Comparison of ENCODE assay signal across 24 cellular contexts in the genomic region with DNA sequence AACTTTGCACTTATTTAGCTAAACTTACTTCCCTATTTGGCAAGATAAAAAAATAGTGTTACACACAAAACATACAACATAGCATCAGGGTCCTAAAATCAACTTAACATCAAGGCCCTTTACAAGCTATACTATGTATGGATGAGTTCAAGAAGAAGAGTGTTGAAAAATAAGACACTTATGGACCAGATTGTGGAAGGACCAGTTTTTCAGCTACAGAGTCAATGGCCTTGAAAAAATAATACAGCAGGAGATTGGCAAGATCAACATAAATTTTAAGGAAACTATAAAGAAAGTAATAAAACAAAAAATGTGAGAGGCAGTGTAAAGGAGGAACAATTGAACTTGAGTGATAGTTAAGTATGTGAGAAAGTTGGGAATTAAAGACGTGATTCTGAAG.
DNase-seq lines count a peak whose midpoint lies in the region; ATAC-seq, FAIRE-seq and TF ChIP-seq lines count a peak whose summit lies in the region.
"Had no signal": no experiment of that assay in that cellular context is flagged by ENCODE, and none has a peak within 500 bp of the region (broad histone marks: within the 10 kb centered on the region; RNA-seq: fewer than 3 reads in every experiment).

No MANE protein-coding gene starts in this region.

- H3K4me1 ChIP-seq in parathyroid adenoma: peaks cover 28% of the 10 kb centered on the region
- H3K4me1 ChIP-seq in pancreas: no peaks in the 10 kb centered on the region
- H3K4me1 ChIP-seq: A549; BE2C; BLaER1 treated with 17β-estradiol and CSF1 and Interleukin-3, amounts not matched to agents 10 nM and 100 nM had no signal

- H3K9me3 ChIP-seq in parathyroid adenoma (ENCODE audit: control insufficient read depth, low read length) (no peaks in the 10 kb centered on the region), pancreas (no peaks in the 10 kb centered on the region)
- H3K9me3 ChIP-seq: A549; BE2C; BLaER1 treated with 17β-estradiol and CSF1 and Interleukin-3, amounts not matched to agents 10 nM and 100 nM had no signal

- no peak for DNase-seq in activated naive CD4-positive, alpha-beta T cell treated with anti-CD3 and anti-CD28 coated beads, Interleukin-2, amount 10 ng/mL, durations not matched to agents 7 days and 5 days
- peak; percentile 76 for DNase-seq in LNCaP clone FGC (ENCODE audit: low read depth)
- DNase-seq in left lobe of liver (ENCODE audit: low spot score): no peak
- no peak for DNase-seq in SW480 (ENCODE audit: low spot score)
- no peak for DNase-seq in pancreas
- DNase-seq: 8988T; ACHN; BE2C; Calu3; CD4-positive, alpha-beta memory T cell; COR-L47; DMS79; EL; GDM1; H9 had no signal

- no peaks in the 10 kb centered on the region for H3K36me3 Mint-ChIP-seq in activated naive CD4-positive, alpha-beta T cell treated with anti-CD3 and anti-CD28 coated beads, Interleukin-2, amount 50 U/mL, for 24 hours
- no peaks in the 10 kb centered on the region for H3K36me3 Mint-ChIP-seq in activated naive CD4-positive, alpha-beta T cell treated with anti-CD3 and anti-CD28 coated beads, Interleukin-2, amount 10 ng/mL, durations not matched to agents 7 days and 5 days
- H3K36me3 Mint-ChIP-seq: CD4-positive, alpha-beta memory T cell had no signal

- intact Hi-C loops in pancreas (cut with DNase I): no loop called here

- H3K4me2 ChIP-seq in parathyroid adenoma (ENCODE audit: low read length): peak overlapping the region; percentile 3
- H3K4me2 ChIP-seq: A549; BLaER1 treated with 17β-estradiol and CSF1 and Interleukin-3, amounts not matched to agents 10 nM and 100 nM; GM23338 had no signal

- H3K36me3 ChIP-seq in parathyroid adenoma (ENCODE audit: control insufficient read depth, insufficient read depth, low read length) (no peaks in the 10 kb centered on the region), pancreas (no peaks in the 10 kb centered on the region)
- H3K36me3 ChIP-seq: BE2C; BLaER1 treated with 17β-estradiol and CSF1 and Interleukin-3, amounts not matched to agents 10 nM and 100 nM had no signal

- 80 to 89% methylated on average over 1 of the region's 1 CpG for WGBS in pancreas, 2 donors

- no peak overlapping the region for H3K4me3 ChIP-seq in LNCaP clone FGC (ENCODE audit: low read depth, low read length)
- H3K4me3 ChIP-seq in parathyroid adenoma (ENCODE audit: low read depth, low read length): no peak overlapping the region
- H3K4me3 ChIP-seq in pancreas: no peak overlapping the region
- H3K4me3 ChIP-seq: A549; BLaER1 treated with 17β-estradiol and CSF1 and Interleukin-3, amounts not matched to agents 10 nM and 100 nM; GM12878; GM23338 had no signal

- peak overlapping the region; percentile 60 for H3K27ac Mint-ChIP-seq in activated naive CD4-positive, alpha-beta T cell treated with anti-CD3 and anti-CD28 coated beads, Interleukin-2, amount 50 U/mL, for 24 hours
- no peak overlapping the region for H3K27ac Mint-ChIP-seq in activated naive CD4-positive, alpha-beta T cell treated with anti-CD3 and anti-CD28 coated beads, Interleukin-2, amount 10 ng/mL, durations not matched to agents 7 days and 5 days
- H3K27ac Mint-ChIP-seq: CD4-positive, alpha-beta memory T cell; GM23338; H9 had no signal

- H3K4me1 Mint-ChIP-seq in activated naive CD4-positive, alpha-beta T cell treated with anti-CD3 and anti-CD28 coated beads, Interleukin-2, amount 50 U/mL, for 24 hours: peaks cover 12% of the 10 kb centered on the region
- H3K4me1 Mint-ChIP-seq in activated naive CD4-positive, alpha-beta T cell treated with anti-CD3 and anti-CD28 coated beads, Interleukin-2, amount 10 ng/mL, durations not matched to agents 7 days and 5 days: no peaks in the 10 kb centered on the region
- H3K4me1 Mint-ChIP-seq: CD4-positive, alpha-beta memory T cell had no signal

- no peak for ATAC-seq in left lobe of liver
- no peak for ATAC-seq in pancreas
- ATAC-seq: A549, GM12878, GM23338, HCT116 had no signal

- no peak overlapping the region for H3K4me3 Mint-ChIP-seq in activated naive CD4-positive, alpha-beta T cell treated with anti-CD3 and anti-CD28 coated beads, Interleukin-2, amount 50 U/mL, for 24 hours
- no peak overlapping the region for H3K4me3 Mint-ChIP-seq in activated naive CD4-positive, alpha-beta T cell treated with anti-CD3 and anti-CD28 coated beads, Interleukin-2, amount 10 ng/mL, durations not matched to agents 7 days and 5 days
- H3K4me3 Mint-ChIP-seq: CD4-positive, alpha-beta memory T cell; GM23338; H9 had no signal

- H3K9me3 Mint-ChIP-seq in activated naive CD4-positive, alpha-beta T cell treated with anti-CD3 and anti-CD28 coated beads, Interleukin-2, amount 50 U/mL, for 24 hours: no peaks in the 10 kb centered on the region
- no peaks in the 10 kb centered on the region for H3K9me3 Mint-ChIP-seq in activated naive CD4-positive, alpha-beta T cell treated with anti-CD3 and anti-CD28 coated beads, Interleukin-2, amount 10 ng/mL, durations not matched to agents 7 days and 5 days
- H3K9me3 Mint-ChIP-seq: CD4-positive, alpha-beta memory T cell; GM23338; H9 had no signal

- H3K9ac ChIP-seq in parathyroid adenoma: no peak overlapping the region
- H3K9ac ChIP-seq: BLaER1 treated with 17β-estradiol and CSF1 and Interleukin-3, amounts not matched to agents 10 nM and 100 nM had no signal

- H2AFZ ChIP-seq in parathyroid adenoma: no peak overlapping the region
- H2AFZ ChIP-seq: GM23338 had no signal

- peaks cover 54% of the 10 kb centered on the region for H3K79me2 ChIP-seq in parathyroid adenoma

- H3K27me3 ChIP-seq in parathyroid adenoma (ENCODE audit: control insufficient read depth, insufficient read depth, low read length): no peaks in the 10 kb centered on the region
- H3K27me3 ChIP-seq in pancreas: no peaks in the 10 kb centered on the region
- H3K27me3 ChIP-seq: BE2C; BLaER1 treated with 17β-estradiol and CSF1 and Interleukin-3, amounts not matched to agents 10 nM and 100 nM had no signal

- peak overlapping the region; percentile 72 for H3K27ac ChIP-seq in VCaP
- peak overlapping the region; percentile 8 for H3K27ac ChIP-seq in parathyroid adenoma
- H3K27ac ChIP-seq in pancreas: no peak overlapping the region
- H3K27ac ChIP-seq: A549; BLaER1 treated with 17β-estradiol and CSF1 and Interleukin-3, amounts not matched to agents 10 nM and 100 nM had no signal

- CTCF ChIA-PET in activated naive CD4-positive, alpha-beta T cell treated with anti-CD3 and anti-CD28 coated beads, Interleukin-2, amount 10 ng/mL, durations not matched to agents 7 days and 5 days (lab: Charles Lee): no interaction called here

- no peaks in the 10 kb centered on the region for H3K27me3 Mint-ChIP-seq in activated naive CD4-positive, alpha-beta T cell treated with anti-CD3 and anti-CD28 coated beads, Interleukin-2, amount 50 U/mL, for 24 hours
- no peaks in the 10 kb centered on the region for H3K27me3 Mint-ChIP-seq in activated naive CD4-positive, alpha-beta T cell treated with anti-CD3 and anti-CD28 coated beads, Interleukin-2, amount 10 ng/mL, durations not matched to agents 7 days and 5 days

- TF ChIP-seq CTCF in LNCaP clone FGC (IDR thresholded peaks at IDR 0.05; ENCODE audit: control insufficient read depth, extremely low read depth, insufficient read depth): no peak
- no peak for TF ChIP-seq CTCF in VCaP (conservative IDR thresholded peaks at IDR 0.05)
- TF ChIP-seq CTCF in parathyroid adenoma (IDR thresholded peaks at IDR 0.05): no peak
- TF ChIP-seq CTCF in pancreas (IDR thresholded peaks at IDR 0.05): no peak

- FAIRE-seq in pancreas (lab: Jason Lieb, UNC): no peak
- FAIRE-seq: A549, GM12878, GM19239 had no signal

Comparison
In these comparisons a context has a peak if more than half of its experiments do, and no peak if none do; other contexts are left out.
1. H3K27ac ChIP-seq: peak in VCaP (single experiment) and parathyroid adenoma (single experiment); none in pancreas (0 of 4).